Comparison of ENCODE assay signal across 23 cellular contexts in the genomic region with DNA sequence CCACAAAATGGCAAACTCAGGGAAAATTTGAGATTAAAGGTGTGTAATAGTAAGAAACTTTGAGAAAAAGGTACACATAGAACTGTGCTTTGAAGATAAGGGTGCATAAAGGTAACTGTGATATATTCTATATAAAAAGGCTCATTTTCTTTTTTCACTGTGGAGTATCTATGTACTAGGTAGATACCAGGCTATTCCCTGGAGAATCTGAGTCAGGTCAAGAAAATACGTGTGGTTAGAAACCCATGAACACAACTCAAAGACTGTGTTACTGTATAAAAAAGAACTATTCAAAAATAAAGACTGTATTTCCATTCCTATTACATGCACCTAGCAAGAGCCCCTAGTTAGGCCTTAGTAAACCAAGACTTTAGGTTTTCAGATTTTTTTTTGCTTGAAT.
A peak's percentile ranks its signal among the peaks of the same experiment; 100 is the strongest.
DNase-seq lines count a peak whose midpoint lies in the region; ATAC-seq and TF ChIP-seq lines count a peak whose summit lies in the region.
"Had no signal": no experiment of that assay in that cellular context is flagged by ENCODE, and none has a peak within 500 bp of the region (broad histone marks: within the 10 kb centered on the region; RNA-seq: fewer than 3 reads in every experiment).

No MANE protein-coding gene starts in this region.

- H3K9me3 Mint-ChIP-seq in activated B cell treated with CpG ODN at 0.5 μM for 24 hours: no peaks in the 10 kb centered on the region
- no peaks in the 10 kb centered on the region for H3K9me3 Mint-ChIP-seq in nephron
- H3K9me3 Mint-ChIP-seq in type B pancreatic cell: no peaks in the 10 kb centered on the region
- peaks cover 0 to 8% (median 2%) of the 10 kb centered on the region in 5 donors for H3K9me3 Mint-ChIP-seq in CD8-positive, alpha-beta memory T cell

- H3K4me1 Mint-ChIP-seq in activated B cell treated with CpG ODN at 0.5 μM for 24 hours (peaks cover 19% of the 10 kb centered on the region), nephron (peaks cover 24% of the 10 kb centered on the region), type B pancreatic cell (ENCODE audit: unreplicated experiment) (peaks cover 34% of the 10 kb centered on the region)
- no peaks in the 10 kb centered on the region for H3K4me1 Mint-ChIP-seq in CD8-positive, alpha-beta memory T cell
- H3K4me1 Mint-ChIP-seq: CD4-positive, alpha-beta memory T cell had no signal

- ATAC-seq in activated B cell treated with CpG ODN at 0.5 μM for 24 hours (ENCODE audit: low read depth) (peak; percentile 65), foreskin keratinocyte (no peak), HG03045 (IDR thresholded peaks at IDR 0.05; ENCODE audit: unreplicated experiment) (no peak), HG03521 (IDR thresholded peaks at IDR 0.05; ENCODE audit: unreplicated experiment) (no peak)
- ATAC-seq: K562 had no signal

- H3K36me3 ChIP-seq in CD8-positive, alpha-beta memory T cell (ENCODE audit: insufficient read depth, low read length): no peaks in the 10 kb centered on the region
- H3K36me3 ChIP-seq: MG63, SJSA1 had no signal

- no peaks in the 10 kb centered on the region for H3K9me3 ChIP-seq in CD8-positive, alpha-beta memory T cell (ENCODE audit: low read length)
- H3K9me3 ChIP-seq: MG63, SJSA1 had no signal

- no peak overlapping the region for H3K27ac Mint-ChIP-seq in activated B cell treated with CpG ODN at 0.5 μM for 24 hours
- H3K27ac Mint-ChIP-seq in nephron: peak overlapping the region; percentile 84 to 95 (median 93)
- H3K27ac Mint-ChIP-seq in type B pancreatic cell: peak overlapping the region; percentile 76
- H3K27ac Mint-ChIP-seq in CD8-positive, alpha-beta memory T cell: no peak overlapping the region

- H3K4me3 Mint-ChIP-seq in activated B cell treated with CpG ODN at 0.5 μM for 24 hours: no peak overlapping the region
- H3K4me3 Mint-ChIP-seq in nephron: no peak overlapping the region
- no peak overlapping the region for H3K4me3 Mint-ChIP-seq in type B pancreatic cell
- H3K4me3 Mint-ChIP-seq in CD8-positive, alpha-beta memory T cell: no peak overlapping the region
- H3K4me3 Mint-ChIP-seq: CD4-positive, alpha-beta memory T cell had no signal

- H3K27me3 Mint-ChIP-seq in activated B cell treated with CpG ODN at 0.5 μM for 24 hours (no peaks in the 10 kb centered on the region), nephron (ENCODE audit: low read depth) (no peaks in the 10 kb centered on the region), type B pancreatic cell (no peaks in the 10 kb centered on the region)
- no peaks in the 10 kb centered on the region for H3K27me3 Mint-ChIP-seq in CD8-positive, alpha-beta memory T cell
- H3K27me3 Mint-ChIP-seq: CD4-positive, alpha-beta memory T cell had no signal

- POLR2A ChIA-PET in activated B cell treated with CpG ODN at 0.5 μM for 24 hours (lab: Charles Lee): no interaction called here
- POLR2A ChIA-PET in CD8-positive, alpha-beta memory T cell (lab: Charles Lee): no interaction called here

- peaks cover 24% of the 10 kb centered on the region for H3K4me1 ChIP-seq in foreskin keratinocyte
- H3K4me1 ChIP-seq in CD8-positive, alpha-beta memory T cell (ENCODE audit: insufficient read depth, low read length): no peaks in the 10 kb centered on the region
- H3K4me1 ChIP-seq: SJSA1 had no signal

- peak overlapping the region; percentile 18 for H3K27ac ChIP-seq in foreskin keratinocyte
- no peak overlapping the region for H3K27ac ChIP-seq in CD8-positive, alpha-beta memory T cell (ENCODE audit: low read depth, low read length)
- H3K27ac ChIP-seq: PC-9, SJSA1 had no signal

- TF ChIP-seq CTCF in activated B cell treated with CpG ODN at 0.5 μM for 24 hours (IDR thresholded peaks at IDR 0.05): no peak
- TF ChIP-seq CTCF in foreskin keratinocyte (conservative IDR thresholded peaks at IDR 0.05): no peak
- TF ChIP-seq CTCF in nephron (IDR thresholded peaks at IDR 0.05; ENCODE audit: unreplicated experiment in 3 of 3): no peak
- no peak for TF ChIP-seq CTCF in type B pancreatic cell (conservative IDR thresholded peaks at IDR 0.05)

- no peaks in the 10 kb centered on the region for H3K27me3 ChIP-seq in foreskin keratinocyte
- H3K27me3 ChIP-seq in CD8-positive, alpha-beta memory T cell (ENCODE audit: insufficient read depth, low read length, poor library complexity, severe bottlenecking): no peaks in the 10 kb centered on the region
- H3K27me3 ChIP-seq: MG63, SJSA1 had no signal

- CTCF ChIA-PET in activated B cell treated with CpG ODN at 0.5 μM for 24 hours (lab: Charles Lee): no interaction called here
- CTCF ChIA-PET in CD8-positive, alpha-beta memory T cell (lab: Charles Lee): no interaction called here

- H3K36me3 Mint-ChIP-seq in activated B cell treated with CpG ODN at 0.5 μM for 24 hours (ENCODE audit: low read depth): peaks cover 60% of the 10 kb centered on the region
- H3K36me3 Mint-ChIP-seq in nephron (ENCODE audit: low read depth): no peaks in the 10 kb centered on the region
- peaks cover 4% of the 10 kb centered on the region for H3K36me3 Mint-ChIP-seq in type B pancreatic cell
- no peaks in the 10 kb centered on the region for H3K36me3 Mint-ChIP-seq in CD8-positive, alpha-beta memory T cell
- H3K36me3 Mint-ChIP-seq: CD4-positive, alpha-beta memory T cell had no signal

- no peak overlapping the region for H3K4me3 ChIP-seq in CD8-positive, alpha-beta memory T cell (ENCODE audit: low read length)
- H3K4me3 ChIP-seq: K562, MG63, PC-9, SJSA1 had no signal

- intact Hi-C loops in activated B cell treated with CpG ODN at 0.5 μM for 24 hours (cut with micrococcal nuclease): no loop called here

- DNase-seq in activated B cell treated with CpG ODN at 0.5 μM for 24 hours (no peak), foreskin keratinocyte (no peak), type B pancreatic cell (ENCODE audit: extremely low spot score, unreplicated experiment) (no peak)
- DNase-seq in CD8-positive, alpha-beta memory T cell: no peak
- DNase-seq: C1 segment of cervical spinal cord; CD4-positive, alpha-beta memory T cell; DMS 273 treated with DMSO at 0.1 percent for 48 hours; DMS79; GF-D8; HCEC 1CT; Kasumi-1; MG63; NCI-H2029; NCI-H446; NCI-H524 treated with DMSO at 0.1 percent for 48 hours; NCI-H774; PC-9; Right ventricle myocardium superior had no signal

Comparison
In these comparisons a context has a peak if more than half of its experiments do, and no peak if none do; other contexts are left out.
1. H3K27ac Mint-ChIP-seq: peak in nephron (3 of 3) and type B pancreatic cell (single experiment); none in activated B cell treated with CpG ODN at 0.5 μM for 24 hours (single experiment) and CD8-positive, alpha-beta memory T cell (0 of 8).